Comparison of ENCODE assay signal across 13 cellular contexts in genomic region chr7:94303736-94304135, GRCh38.
DNase-seq lines count a peak whose midpoint lies in the region; ATAC-seq, FAIRE-seq and TF ChIP-seq lines count a peak whose summit lies in the region.
"Had no signal": no experiment of that assay in that cellular context is flagged by ENCODE, and none has a peak within 500 bp of the region (broad histone marks: within the 10 kb centered on the region; RNA-seq: fewer than 3 reads in every experiment).

No MANE protein-coding gene starts in this region.

- H3K27me3 ChIP-seq in K562 (ENCODE audit: control insufficient read depth in 2 of 2, insufficient read depth in 2 of 2, low read length in 2 of 2) = no peaks in the 10 kb centered on the region
- no peaks in the 10 kb centered on the region for H3K27me3 ChIP-seq in keratinocyte (ENCODE audit: control insufficient read depth, extremely low read depth, insufficient read depth, low read length)
- no peaks in the 10 kb centered on the region for H3K27me3 ChIP-seq in smooth muscle cell (ENCODE audit: low read depth)

- H3K9ac ChIP-seq in K562 (ENCODE audit: insufficient read depth in 1 of 2, low read depth in 2 of 2, low read length in 2 of 2) (peak overlapping the region; percentile 39 to 61; a peak in 2 of 4 replicates), keratinocyte (ENCODE audit: control insufficient read depth, extremely low read depth, insufficient read depth, low read length) (no peak overlapping the region), smooth muscle cell (ENCODE audit: low read depth) (peak overlapping the region; percentile 79)

- intact Hi-C loops in K562 (cut with micrococcal nuclease) = loop anchor here (5.0 kb wide), 1 partner anchor 34 kb away; no protein-coding TSS in a partner anchor

- TF ChIP-seq POLR2A in K562 (conservative IDR thresholded peaks at IDR 0.05) (no peak), GM18505 (IDR thresholded peaks at IDR 0.05; ENCODE audit: borderline replicate concordance, extremely low read depth, insufficient read depth, insufficient read length) (no peak)

- 2% methylated on average over 6 of the region's 6 CpGs for WGBS in K562 (ENCODE audit: insufficient coverage, low coverage, missing lambda C conversion rate)
- WGBS in smooth muscle cell (ENCODE audit: low lambda C conversion rate) = 8% methylated on average over 6 of the region's 6 CpGs

- peak overlapping the region; percentile 58 for H2AFZ ChIP-seq in K562 (ENCODE audit: low read depth, low read length)
- H2AFZ ChIP-seq in keratinocyte (ENCODE audit: control insufficient read depth, low read length) = peak overlapping the region; percentile 73
- peak overlapping the region; percentile 70 for H2AFZ ChIP-seq in smooth muscle cell (ENCODE audit: low read depth)

- no peak for TF ChIP-seq CTCF in K562 (IDR thresholded peaks at IDR 0.05 in 2 of 3, conservative IDR thresholded peaks at IDR 0.05 in 1 of 3; ENCODE audit: insufficient read depth in 2 of 3, low read depth in 1 of 3, low read length in 3 of 3)
- TF ChIP-seq CTCF in keratinocyte (optimal IDR thresholded peaks at IDR 0.05 in 1 of 3, IDR thresholded peaks at IDR 0.05 in 1 of 3, conservative IDR thresholded peaks at IDR 0.05 in 1 of 3; ENCODE audit: extremely low read depth in 1 of 3, insufficient read depth in 2 of 3, low read length in 3 of 3) = no peak
- TF ChIP-seq CTCF in smooth muscle cell (IDR thresholded peaks at IDR 0.05; ENCODE audit: borderline replicate concordance, insufficient read depth, poor library complexity, severe bottlenecking) = no peak
- TF ChIP-seq CTCF in GM20000 (IDR thresholded peaks at IDR 0.05; ENCODE audit: extremely low read depth, missing control alignments) = no peak

- H3K9me1 ChIP-seq in K562 (ENCODE audit: control insufficient read depth, insufficient read depth, low read length) (no peaks in the 10 kb centered on the region), keratinocyte (ENCODE audit: control insufficient read depth, extremely low read depth, insufficient read depth, low read length) (no peaks in the 10 kb centered on the region)

- in situ Hi-C loops in K562 (cut with MboI) = no loop called here

- H3K27ac ChIP-seq in K562 (ENCODE audit: extremely low read depth, low read depth, low read length) (no peak overlapping the region), keratinocyte (ENCODE audit: control insufficient read depth, insufficient read depth, low read length) (no peak overlapping the region), smooth muscle cell (ENCODE audit: low read depth) (peak overlapping the region; percentile 94)

- CTCF ChIA-PET in K562 (lab: Yijun Ruan, JAX; ENCODE audit: low intra/inter-chr PET ratio) = no interaction called here

- H3K4me1 ChIP-seq in K562 (replicated peaks in 1 of 2; ENCODE audit: control insufficient read depth in 2 of 2, insufficient read depth in 2 of 2, low read length in 2 of 2) (peaks cover 0 to 2% of the 10 kb centered on the region in 2 experiments; a peak in 3 of 5 replicates), keratinocyte (ENCODE audit: control insufficient read depth, extremely low read depth, insufficient read depth, low read length) (peaks cover 23% of the 10 kb centered on the region), smooth muscle cell (ENCODE audit: low read depth) (peaks cover 39% of the 10 kb centered on the region)

- POLR2A ChIA-PET in K562 (lab: Yijun Ruan, JAX) = no interaction called here

- H3K79me2 ChIP-seq in K562 (ENCODE audit: control insufficient read depth, insufficient read depth, low read length) (no peaks in the 10 kb centered on the region), keratinocyte (ENCODE audit: control insufficient read depth, insufficient read depth, low read length) (no peaks in the 10 kb centered on the region), smooth muscle cell (ENCODE audit: low read depth) (peaks cover 27% of the 10 kb centered on the region)

- H3K4me3 ChIP-seq in K562 (no peak overlapping the region), keratinocyte (ENCODE audit: control insufficient read depth in 2 of 3, extremely low read depth in 1 of 3, insufficient read depth in 2 of 3, low read depth in 1 of 3, low read length in 3 of 3) (no peak overlapping the region), smooth muscle cell (peak overlapping the region; percentile 8)

- no peak for TF ChIP-seq RAD21 in K562 (CRISPR knock-in tag; conservative IDR thresholded peaks at IDR 0.05 in 1 of 2, IDR thresholded peaks at IDR 0.05 in 1 of 2)

- BruUV-seq in K562 (replicated peaks; lab: Mats Ljungman, UMichigan) = no TSS peak

- DNase-seq in EL (peak; percentile 55), K562 (ENCODE audit: extremely low read depth in 1 of 4, low spot score in 3 of 4) (peak in 1 of 4 experiments; percentile 20), keratinocyte (ENCODE audit: low read depth, low spot score) (no peak), smooth muscle cell (lab: John Stamatoyannopoulos, UW; ENCODE audit: unreplicated experiment) (no peak), GM20000 (ENCODE audit: low spot score) (no peak)
- DNase-seq in effector CD4-positive, alpha-beta T cell = no peak
- DNase-seq in activated T-cell treated with anti-CD3 and anti-CD28 coated beads, Interleukin-2, amount 50 U/mL, for 1 hour = no peak
- DNase-seq: activated CD8-positive, alpha-beta T cell treated with anti-CD3 and anti-CD28 coated beads, Interleukin-2, amount 10 ng/mL, durations not matched to agents 7 days and 5 days; NCI-H2081; SHP77 treated with DMSO at 0.1 percent for 48 hours; stimulated activated naive CD4-positive, alpha-beta T cell had no signal

- ATAC-seq in K562 = peak; percentile 15; the same call in 2 of the 3 replicates
- ATAC-seq in GM18505 (IDR thresholded peaks at IDR 0.05; ENCODE audit: unreplicated experiment) = no peak
- ATAC-seq: activated CD8-positive, alpha-beta T cell treated with anti-CD3 and anti-CD28 coated beads, Interleukin-2, amount 10 ng/mL, durations not matched to agents 7 days and 5 days had no signal

- H3K4me2 ChIP-seq in K562 (ENCODE audit: insufficient read depth, low read length) = no peak overlapping the region
- peak overlapping the region; percentile 27 for H3K4me2 ChIP-seq in keratinocyte (ENCODE audit: control insufficient read depth, extremely low read depth, insufficient read depth, low read depth, low read length)
- peak overlapping the region; percentile 82 for H3K4me2 ChIP-seq in smooth muscle cell

- H3F3A ChIP-seq in smooth muscle cell (ENCODE audit: low read depth) = peaks cover 19% of the 10 kb centered on the region

- FAIRE-seq in K562 (lab: Jason Lieb, UNC) (no peak), keratinocyte (lab: Jason Lieb, UNC) (no peak)
- FAIRE-seq: H54 had no signal

- TF ChIP-seq EP300 in K562 (IDR thresholded peaks at IDR 0.05; ENCODE audit: low read length) = no peak

- H3K36me3 ChIP-seq in K562 (ENCODE audit: control insufficient read depth, insufficient read depth, low read length) (no peaks in the 10 kb centered on the region), keratinocyte (ENCODE audit: control insufficient read depth in 2 of 2, extremely low read depth in 1 of 2, insufficient read depth in 2 of 2, low read length in 2 of 2) (no peaks in the 10 kb centered on the region), smooth muscle cell (ENCODE audit: low read depth) (no peaks in the 10 kb centered on the region)

- H3K9me3 ChIP-seq in K562 (replicated peaks; ENCODE audit: control insufficient read depth, insufficient read depth, low read depth, low read length) = no peaks in the 10 kb centered on the region
- no peaks in the 10 kb centered on the region for H3K9me3 ChIP-seq in keratinocyte (ENCODE audit: control insufficient read depth, low read depth, low read length)
- no peaks in the 10 kb centered on the region for H3K9me3 ChIP-seq in smooth muscle cell (replicated peaks; ENCODE audit: low read depth)

- dilution Hi-C loops in keratinocyte (cut with MboI; ENCODE audit: extremely low pct_ligation_motif_present, low sequenced_read_pairs) = no loop called here

- H4K20me1 ChIP-seq in K562 (replicated peaks; ENCODE audit: control insufficient read depth, insufficient read depth, low read length) (no peaks in the 10 kb centered on the region), keratinocyte (ENCODE audit: control insufficient read depth, extremely low read depth, insufficient read depth, low read length) (no peaks in the 10 kb centered on the region), smooth muscle cell (ENCODE audit: low read depth) (no peaks in the 10 kb centered on the region)

TF ChIP-seq in K562, 482 proteins besides CTCF, POLR2A, EP300 and RAD21:
- TF ChIP-seq CEBPG (CRISPR knock-in tag; IDR thresholded peaks at IDR 0.05) = no peak
- no peak for TF ChIP-seq CEBPG (tag; conservative IDR thresholded peaks at IDR 0.05 in 1 of 2, IDR thresholded peaks at IDR 0.05 in 1 of 2)
- no peak for TF ChIP-seq PCBP1 (IDR thresholded peaks at IDR 0.05; ENCODE audit: low read depth, low read length, poor library complexity, severe bottlenecking)
- TF ChIP-seq PRMT5 (CRISPR knock-in tag; IDR thresholded peaks at IDR 0.05) = no peak
- no peak for TF ChIP-seq TAF7 (tag; IDR thresholded peaks at IDR 0.05)
- no peak for TF ChIP-seq EHMT2 (IDR thresholded peaks at IDR 0.05)
- TF ChIP-seq NR3C1 (CRISPR knock-in tag; IDR thresholded peaks at IDR 0.05) = no peak
- no peak for TF ChIP-seq KAT2B (IDR thresholded peaks at IDR 0.05; ENCODE audit: low read depth, low read length)
- no peak for TF ChIP-seq ZC3H11A (IDR thresholded peaks at IDR 0.05; ENCODE audit: low read depth, low read length)
- no peak for TF ChIP-seq ARID2 (IDR thresholded peaks at IDR 0.05)
